Comparison of ENCODE assay signal across 33 cellular contexts in the genomic region with DNA sequence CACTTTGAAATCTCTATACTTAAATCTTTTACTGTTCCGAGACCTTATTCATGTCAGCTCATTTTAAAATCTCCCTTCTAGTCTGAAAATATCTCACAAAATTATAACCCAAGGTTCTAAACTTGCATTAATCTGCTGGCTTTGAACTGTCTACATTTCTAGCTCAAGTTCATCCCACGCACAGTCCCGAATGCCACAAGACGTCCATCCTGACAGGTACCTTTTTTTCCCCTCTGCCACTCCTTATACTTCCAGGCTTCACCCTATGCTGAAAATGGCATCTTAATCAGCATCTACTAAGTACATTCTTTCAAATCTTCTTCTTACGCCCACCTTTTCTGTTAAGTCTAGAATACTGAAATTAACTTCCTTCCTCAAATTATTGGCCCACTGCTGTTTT.
"Had no signal": no experiment of that assay in that cellular context is flagged by ENCODE, and none has a peak within 500 bp of the region (broad histone marks: within the 10 kb centered on the region; RNA-seq: fewer than 3 reads in every experiment).

No MANE protein-coding gene starts in this region.

- DNase-seq: Karpas-422, Kasumi-1, MG63, MM.1S, MV-4-11, NCI-H1048, NCI-H1092, NCI-H1092 treated with DMSO at 0.1 percent for 48 hours, NCI-H1105, NCI-H1105 treated with DMSO at 0.1 percent for 48 hours, NCI-H1417, NCI-H1417 treated with DMSO at 0.1 percent for 48 hours, NCI-H1436, NCI-H1436 treated with DMSO at 0.1 percent for 48 hours, NCI-H146, NCI-H1694, NCI-H1694 treated with DMSO at 0.1 percent for 48 hours, NCI-H187, NCI-H187 treated with DMSO at 0.1 percent for 48 hours, NCI-H1930, NCI-H2029, NCI-H2029 treated with DMSO at 0.1 percent for 48 hours, NCI-H2081, NCI-H2081 treated with DMSO at 0.1 percent for 48 hours, NCI-H2107, NCI-H2171, NCI-H2171 treated with DMSO at 0.1 percent for 48 hours, NCI-H2227 treated with DMSO at 0.1 percent for 48 hours, NCI-H226, NCI-H345, NCI-H446, NCI-H446 treated with DMSO at 0.1 percent for 48 hours, NCI-H510A had no signal
